Comparison of ENCODE assay signal across 1 cellular context in genomic region chr17:12089809-12090384, GRCh38.
A peak's percentile ranks its signal among the peaks of the same experiment; 100 is the strongest.
TF ChIP-seq lines count a peak whose summit lies in the region.

No MANE protein-coding gene starts in this region.

TF ChIP-seq in K562, 482 proteins besides CTCF, POLR2A, EP300 and RAD21 (continued from another document):
- 0 out of 2 replicates have a peak, but pooled peaks have one; percentile 25 for TF ChIP-seq ZNF592 (IDR thresholded peaks at IDR 0.05)
- no peak for TF ChIP-seq GABPB2 (CRISPR knock-in tag; conservative IDR thresholded peaks at IDR 0.05)
- TF ChIP-seq KDM2B (CRISPR knock-in tag; IDR thresholded peaks at IDR 0.05): no peak
- TF ChIP-seq E2F5 (CRISPR knock-in tag; IDR thresholded peaks at IDR 0.05): no peak
- TF ChIP-seq MEIS2 (IDR thresholded peaks at IDR 0.05; ENCODE audit: partially characterized antibody): peak; percentile 48
- TF ChIP-seq ATF3 (IDR thresholded peaks at IDR 0.05): peak; percentile 81
- no peak for TF ChIP-seq ATF3 (CRISPR knock-in tag; conservative IDR thresholded peaks at IDR 0.05)
- peak; percentile 40; the same call in 1 of the 2 replicates for TF ChIP-seq JUN (IDR thresholded peaks at IDR 0.05; ENCODE audit: borderline replicate concordance, low read depth, low read length)
- no peak for TF ChIP-seq JUN (CRISPR knock-in tag; IDR thresholded peaks at IDR 0.05; ENCODE audit: borderline replicate concordance)
- TF ChIP-seq JUND (IDR thresholded peaks at IDR 0.05; ENCODE audit: borderline replicate concordance, low read depth, low read length): peak; percentile 81; the same call in 1 of the 2 replicates
- peak; percentile 69; the same call in 1 of the 3 replicates for TF ChIP-seq JUND (tag; IDR thresholded peaks at IDR 0.05; ENCODE audit: borderline replicate concordance, low read depth, low read length)
- TF ChIP-seq PKNOX1 (IDR thresholded peaks at IDR 0.05): peak; percentile 66
- no peak for TF ChIP-seq IRF2 (CRISPR knock-in tag; IDR thresholded peaks at IDR 0.05)
- TF ChIP-seq MECOM (CRISPR knock-in tag; IDR thresholded peaks at IDR 0.05): no peak
- peak; percentile 79 for TF ChIP-seq FOSL1 (tag; conservative IDR thresholded peaks at IDR 0.05)
- no peak for TF ChIP-seq FOXA1 (IDR thresholded peaks at IDR 0.05; ENCODE audit: borderline replicate concordance)
